23 cellular contexts compared by ENCODE assay signal in genomic region chrX:67697452-67697851, GRCh38.
DNase-seq lines count a peak whose midpoint lies in the region; ATAC-seq and TF ChIP-seq lines count a peak whose summit lies in the region.
"Had no signal": no experiment of that assay in that cellular context is flagged by ENCODE, and none has a peak within 500 bp of the region (broad histone marks: within the 10 kb centered on the region; RNA-seq: fewer than 3 reads in every experiment).

No MANE protein-coding gene starts in this region.

- H3K36me3 Mint-ChIP-seq in activated T-cell treated with anti-CD3 and anti-CD28 coated beads, Interleukin-2, amount 50 U/mL, for 72 hours (ENCODE audit: insufficient read depth in 2 of 2) = no peaks in the 10 kb centered on the region
- H3K36me3 Mint-ChIP-seq in activated T-cell treated with anti-CD3 and anti-CD28 coated beads, Interleukin-2, amount 50 U/mL, for 4 hours (ENCODE audit: insufficient read depth) = no peaks in the 10 kb centered on the region
- no peaks in the 10 kb centered on the region for H3K36me3 Mint-ChIP-seq in stimulated activated naive B cell treated with anti-CD40 and anti-IgM and Interleukin-4, amounts not matched to agents 10 μg/mL and 1 μg/mL and 100 μg/mL, for 72 hours
- H3K36me3 Mint-ChIP-seq: CD14-positive monocyte; CD8-positive, alpha-beta memory T cell had no signal

- H3K4me1 ChIP-seq in OCI-LY3 (ENCODE audit: low read length) = peaks cover 38% of the 10 kb centered on the region
- H3K4me1 ChIP-seq: BE2C, HAP-1 had no signal

- no peak for TF ChIP-seq CTCF in OCI-LY3 (IDR thresholded peaks at IDR 0.05; ENCODE audit: low read depth, low read length)

- H3K27me3 Mint-ChIP-seq in activated T-cell treated with anti-CD3 and anti-CD28 coated beads, Interleukin-2, amount 50 U/mL, for 72 hours (ENCODE audit: low read depth) = peaks cover 46% of the 10 kb centered on the region
- no peaks in the 10 kb centered on the region for H3K27me3 Mint-ChIP-seq in activated T-cell treated with anti-CD3 and anti-CD28 coated beads, Interleukin-2, amount 50 U/mL, for 4 hours (ENCODE audit: low read depth)
- H3K27me3 Mint-ChIP-seq in stimulated activated naive B cell treated with anti-CD40 and anti-IgM and Interleukin-4, amounts not matched to agents 10 μg/mL and 1 μg/mL and 100 μg/mL, for 72 hours = peaks cover 0 to 3% of the 10 kb centered on the region in 2 donors
- no peaks in the 10 kb centered on the region for H3K27me3 Mint-ChIP-seq in stimulated activated naive CD8-positive, alpha-beta T cell treated with anti-CD3 and anti-CD28 coated beads, Interleukin-15, amount 100 ng/mL, for 72 hours
- H3K27me3 Mint-ChIP-seq: CD4-positive, alpha-beta T cell had no signal

- H3K4me2 ChIP-seq in OCI-LY3 (ENCODE audit: low read length) = peak overlapping the region; percentile 32

- H3K4me3 ChIP-seq in OCI-LY3 (ENCODE audit: low read length) = no peak overlapping the region
- H3K4me3 ChIP-seq: A549; BLaER1 treated with 17β-estradiol and CSF1 and Interleukin-3, amounts not matched to agents 10 nM and 100 nM; GM12878; HAP-1 had no signal

- H3K27me3 ChIP-seq in OCI-LY3 (ENCODE audit: low read depth, low read length) = no peaks in the 10 kb centered on the region
- H3K27me3 ChIP-seq: BE2C; BLaER1 treated with 17β-estradiol and CSF1 and Interleukin-3, amounts not matched to agents 10 nM and 100 nM had no signal

- no peak for DNase-seq in activated T-cell treated with anti-CD3 and anti-CD28 coated beads, Interleukin-2, amount 50 U/mL, for 72 hours
- no peak for DNase-seq in activated T-cell treated with anti-CD3 and anti-CD28 coated beads, Interleukin-2, amount 50 U/mL, for 4 hours
- DNase-seq in stimulated activated naive B cell treated with anti-CD40 and anti-IgM and Interleukin-4, amounts not matched to agents 10 μg/mL and 1 μg/mL and 100 μg/mL, for 72 hours = no peak
- DNase-seq in stimulated activated naive CD8-positive, alpha-beta T cell treated with anti-CD3 and anti-CD28 coated beads, Interleukin-15, amount 100 ng/mL, for 72 hours = no peak
- DNase-seq in iPS-NIHi11 (ENCODE audit: low spot score) = no peak
- DNase-seq: 8988T; ACHN; AML-193; BE2C; CD4-positive, alpha-beta T cell; CD8-positive, alpha-beta memory T cell; DMS 273 treated with DMSO at 0.1 percent for 48 hours; DMS79; EL; GDM1; GOT3; HFFc6 had no signal

- peak; percentile 25 to 32 for ATAC-seq in activated T-cell treated with anti-CD3 and anti-CD28 coated beads, Interleukin-2, amount 50 U/mL, for 72 hours (replicated peaks in 1 of 2)
- ATAC-seq in activated T-cell treated with anti-CD3 and anti-CD28 coated beads, Interleukin-2, amount 50 U/mL, for 4 hours = no peak
- peak; percentile 42 to 62 for ATAC-seq in stimulated activated naive B cell treated with anti-CD40 and anti-IgM and Interleukin-4, amounts not matched to agents 10 μg/mL and 1 μg/mL and 100 μg/mL, for 72 hours (replicated peaks)
- ATAC-seq in stimulated activated naive CD8-positive, alpha-beta T cell treated with anti-CD3 and anti-CD28 coated beads, Interleukin-15, amount 100 ng/mL, for 72 hours = no peak
- ATAC-seq: GM12878 had no signal

- no peaks in the 10 kb centered on the region for H3K36me3 ChIP-seq in OCI-LY3 (replicated peaks; ENCODE audit: low read depth, low read length)
- H3K36me3 ChIP-seq: BE2C, HAP-1 had no signal

- H3K79me2 ChIP-seq in OCI-LY3 (ENCODE audit: low read length) = no peaks in the 10 kb centered on the region

- H2AFZ ChIP-seq in OCI-LY3 (ENCODE audit: low read depth, low read length) = no peak overlapping the region

- peaks cover 0 to 3% of the 10 kb centered on the region in 2 donors for H3K9me3 Mint-ChIP-seq in activated T-cell treated with anti-CD3 and anti-CD28 coated beads, Interleukin-2, amount 50 U/mL, for 72 hours
- H3K9me3 Mint-ChIP-seq in activated T-cell treated with anti-CD3 and anti-CD28 coated beads, Interleukin-2, amount 50 U/mL, for 4 hours = no peaks in the 10 kb centered on the region
- no peaks in the 10 kb centered on the region for H3K9me3 Mint-ChIP-seq in stimulated activated naive B cell treated with anti-CD40 and anti-IgM and Interleukin-4, amounts not matched to agents 10 μg/mL and 1 μg/mL and 100 μg/mL, for 72 hours
- no peaks in the 10 kb centered on the region for H3K9me3 Mint-ChIP-seq in stimulated activated naive CD8-positive, alpha-beta T cell treated with anti-CD3 and anti-CD28 coated beads, Interleukin-15, amount 100 ng/mL, for 72 hours
- H3K9me3 Mint-ChIP-seq: CD4-positive, alpha-beta T cell; HFFc6 had no signal

- no peaks in the 10 kb centered on the region for H4K20me1 ChIP-seq in OCI-LY3 (ENCODE audit: insufficient read depth, low read length)
- H4K20me1 ChIP-seq: BLaER1 treated with 17β-estradiol and CSF1 and Interleukin-3, amounts not matched to agents 10 nM and 100 nM had no signal

- no peak overlapping the region for H3K27ac Mint-ChIP-seq in activated T-cell treated with anti-CD3 and anti-CD28 coated beads, Interleukin-2, amount 50 U/mL, for 72 hours
- no peak overlapping the region for H3K27ac Mint-ChIP-seq in stimulated activated naive B cell treated with anti-CD40 and anti-IgM and Interleukin-4, amounts not matched to agents 10 μg/mL and 1 μg/mL and 100 μg/mL, for 72 hours
- no peak overlapping the region for H3K27ac Mint-ChIP-seq in stimulated activated naive CD8-positive, alpha-beta T cell treated with anti-CD3 and anti-CD28 coated beads, Interleukin-15, amount 100 ng/mL, for 72 hours
- H3K27ac Mint-ChIP-seq: CD14-positive monocyte; CD4-positive, alpha-beta T cell; CD8-positive, alpha-beta memory T cell; HFFc6 had no signal

- H3K4me1 Mint-ChIP-seq in activated T-cell treated with anti-CD3 and anti-CD28 coated beads, Interleukin-2, amount 50 U/mL, for 72 hours (ENCODE audit: low read depth) = no peaks in the 10 kb centered on the region
- H3K4me1 Mint-ChIP-seq in activated T-cell treated with anti-CD3 and anti-CD28 coated beads, Interleukin-2, amount 50 U/mL, for 4 hours (ENCODE audit: low read depth) = no peaks in the 10 kb centered on the region
- H3K4me1 Mint-ChIP-seq in stimulated activated naive B cell treated with anti-CD40 and anti-IgM and Interleukin-4, amounts not matched to agents 10 μg/mL and 1 μg/mL and 100 μg/mL, for 72 hours = peaks cover 0 to 1% of the 10 kb centered on the region in 2 donors
- no peaks in the 10 kb centered on the region for H3K4me1 Mint-ChIP-seq in stimulated activated naive CD8-positive, alpha-beta T cell treated with anti-CD3 and anti-CD28 coated beads, Interleukin-15, amount 100 ng/mL, for 72 hours
- H3K4me1 Mint-ChIP-seq: CD8-positive, alpha-beta memory T cell had no signal

- H3K4me3 Mint-ChIP-seq in activated T-cell treated with anti-CD3 and anti-CD28 coated beads, Interleukin-2, amount 50 U/mL, for 72 hours = no peak overlapping the region
- no peak overlapping the region for H3K4me3 Mint-ChIP-seq in activated T-cell treated with anti-CD3 and anti-CD28 coated beads, Interleukin-2, amount 50 U/mL, for 4 hours
- H3K4me3 Mint-ChIP-seq in stimulated activated naive B cell treated with anti-CD40 and anti-IgM and Interleukin-4, amounts not matched to agents 10 μg/mL and 1 μg/mL and 100 μg/mL, for 72 hours = no peak overlapping the region
- H3K4me3 Mint-ChIP-seq in stimulated activated naive CD8-positive, alpha-beta T cell treated with anti-CD3 and anti-CD28 coated beads, Interleukin-15, amount 100 ng/mL, for 72 hours = no peak overlapping the region
- H3K4me3 Mint-ChIP-seq: CD14-positive monocyte; CD4-positive, alpha-beta T cell; CD8-positive, alpha-beta memory T cell; HFFc6 had no signal

- peak overlapping the region; percentile 48 for H3K27ac ChIP-seq in OCI-LY3 (ENCODE audit: low read length)
- H3K27ac ChIP-seq: A549; BLaER1 treated with 17β-estradiol and CSF1 and Interleukin-3, amounts not matched to agents 10 nM and 100 nM had no signal

- H3K9me3 ChIP-seq in OCI-LY3 (ENCODE audit: insufficient read depth, low read length) = no peaks in the 10 kb centered on the region
- H3K9me3 ChIP-seq: A549, BE2C, HAP-1 had no signal

- H3K9ac ChIP-seq in OCI-LY3 (ENCODE audit: low read length) = no peak overlapping the region
- H3K9ac ChIP-seq: BLaER1 treated with 17β-estradiol and CSF1 and Interleukin-3, amounts not matched to agents 10 nM and 100 nM had no signal

Comparison
In these comparisons a context has a peak if more than half of its experiments do, and no peak if none do; other contexts are left out.
1. ATAC-seq: peak in activated T-cell treated with anti-CD3 and anti-CD28 coated beads, Interleukin-2, amount 50 U/mL, for 72 hours (2 of 2) and stimulated activated naive B cell treated with anti-CD40 and anti-IgM and Interleukin-4, amounts not matched to agents 10 μg/mL and 1 μg/mL and 100 μg/mL, for 72 hours (2 of 2); none in activated T-cell treated with anti-CD3 and anti-CD28 coated beads, Interleukin-2, amount 50 U/mL, for 4 hours (0 of 2) and stimulated activated naive CD8-positive, alpha-beta T cell treated with anti-CD3 and anti-CD28 coated beads, Interleukin-15, amount 100 ng/mL, for 72 hours (single experiment).